ENCODE assay signal across 9 cellular contexts in genomic region chr19:45090598-45090997, GRCh38. TPM values are rescaled to one million over a fixed set of nuclear protein-coding genes. Genes with fewer than 3 reads are reported as not detected.
DNase-seq lines count a peak whose midpoint lies in the region; ATAC-seq and TF ChIP-seq lines count a peak whose summit lies in the region.
"Had no signal": no experiment of that assay in that cellular context is flagged by ENCODE, and none has a peak within 500 bp of the region (broad histone marks: within the 10 kb centered on the region; RNA-seq: fewer than 3 reads in every experiment).

No MANE protein-coding gene starts in this region.

- no peaks in the 10 kb centered on the region for H3K27me3 Mint-ChIP-seq in T-helper 17 cell
- H3K27me3 Mint-ChIP-seq: activated CD4-positive, alpha-beta memory T cell treated with anti-CD3 and anti-CD28 coated beads for 36 hours had no signal

- no peaks in the 10 kb centered on the region for H3K36me3 Mint-ChIP-seq in T-helper 17 cell (ENCODE audit: low read depth)

- peak overlapping the region in 1 of 2 donors; percentile 76 for H3K9ac ChIP-seq in stomach smooth muscle (ENCODE audit: low read length in 2 of 2)

- TF ChIP-seq CTCF in fibroblast of villous mesenchyme (IDR thresholded peaks at IDR 0.05; ENCODE audit: insufficient read depth, low read depth, low read length): no peak

- peaks cover 30% of the 10 kb centered on the region for H3K4me1 ChIP-seq in stomach smooth muscle (ENCODE audit: control insufficient read depth, insufficient read depth, low read length)

- peaks cover 37% of the 10 kb centered on the region for H3K4me1 Mint-ChIP-seq in T-helper 17 cell

- peak overlapping the region; percentile 99 for H3K27ac Mint-ChIP-seq in T-helper 17 cell

- H3K4me3 ChIP-seq in fibroblast of villous mesenchyme (ENCODE audit: low read depth, low read length) (peak overlapping the region; percentile 93), stomach smooth muscle (ENCODE audit: low read length in 2 of 2) (peak overlapping the region; percentile 88 to 93)
- H3K4me3 ChIP-seq: GM12878 had no signal

- peaks cover 3 to 7% of the 10 kb centered on the region in 2 donors for H3K36me3 ChIP-seq in stomach smooth muscle (ENCODE audit: control insufficient read depth in 2 of 2, insufficient read depth in 2 of 2, low read length in 2 of 2)

- peak overlapping the region; percentile 89 for H3K27ac ChIP-seq in stomach smooth muscle (ENCODE audit: low read length)

- DNase-seq in T-helper 17 cell (no peak), fibroblast of villous mesenchyme (ENCODE audit: low read depth) (no peak), putamen (ENCODE audit: low spot score) (no peak), NAMALWA (ENCODE audit: low spot score) (no peak)
- DNase-seq: activated CD4-positive, alpha-beta memory T cell treated with anti-CD3 and anti-CD28 coated beads for 36 hours; GM23248 had no signal

- H3K27me3 ChIP-seq in stomach smooth muscle (ENCODE audit: control insufficient read depth in 1 of 2, insufficient read depth in 2 of 2, low read length in 2 of 2): no peaks in the 10 kb centered on the region

- no peak overlapping the region for H3K4me3 Mint-ChIP-seq in T-helper 17 cell

- H3K9me3 ChIP-seq in T-helper 17 cell (ENCODE audit: control insufficient read depth, low read length, poor library complexity, severe bottlenecking) (no peaks in the 10 kb centered on the region), stomach smooth muscle (ENCODE audit: control insufficient read depth in 2 of 2, low read length in 2 of 2) (no peaks in the 10 kb centered on the region)

- no peak for ATAC-seq in T-helper 17 cell
- ATAC-seq: GM12878 had no signal

RNA-seq across cellular contexts. Expression of gene PPP1R37, which starts 2.4 kb away (rescaled TPM):
- total RNA-seq in T-helper 17 cell (10 to 100 TPM; 15.2 to 20.9 TPM), fibroblast of villous mesenchyme (31.1 and 36.1 TPM in 2 replicates)

RNA-seq across cellular contexts. Expression of gene GEMIN7, which starts 11.5 kb away (rescaled TPM):
- total RNA-seq in T-helper 17 cell: 1 to 10 TPM; 8.8 TPM
- 16.0 and 24.2 TPM in 2 replicates for total RNA-seq in fibroblast of villous mesenchyme

RNA-seq across cellular contexts. Expression of gene ZNF296, which starts 14.3 kb away (rescaled TPM):
- total RNA-seq in T-helper 17 cell (1 to 10 TPM; 3.4 to 3.5 TPM), fibroblast of villous mesenchyme (under 0.01 TPM in 2 replicates)
- total RNA-seq: GM23248, myocyte had no signal

RNA-seq across cellular contexts. Expression of gene CLASRP, which starts 51.8 kb away (rescaled TPM):
- total RNA-seq in T-helper 17 cell: 100 to 1,000 TPM; 153 to 163 TPM
- 14.2 and 16.4 TPM in 2 replicates for total RNA-seq in fibroblast of villous mesenchyme
